Comparison of ENCODE assay signal across 19 cellular contexts in genomic region chr17:67458203-67458602, GRCh38.
DNase-seq lines count a peak whose midpoint lies in the region; ATAC-seq and TF ChIP-seq lines count a peak whose summit lies in the region.
"Had no signal": no experiment of that assay in that cellular context is flagged by ENCODE, and none has a peak within 500 bp of the region (broad histone marks: within the 10 kb centered on the region; RNA-seq: fewer than 3 reads in every experiment).

No MANE protein-coding gene starts in this region.

- 93 to 99% (median 98%) methylated on average over 2 of the region's 2 CpGs for WGBS in adrenal gland, 4 donors

- peaks cover 6% of the 10 kb centered on the region for H3K9me3 ChIP-seq in CD4-positive, alpha-beta T cell (ENCODE audit: control insufficient read depth, low read length)
- H3K9me3 ChIP-seq in adrenal gland (replicated peaks in 1 of 3) = peaks cover 0 to 6% (median 0%) of the 10 kb centered on the region in 3 donors

- TF ChIP-seq CTCF in CD4-positive, alpha-beta T cell (IDR thresholded peaks at IDR 0.05) = no peak
- TF ChIP-seq CTCF in adrenal gland (IDR thresholded peaks at IDR 0.05) = no peak

- ATAC-seq in activated T-cell treated with anti-CD3 and anti-CD28 coated beads, Interleukin-2, amount 50 U/mL, for 72 hours (replicated peaks in 1 of 2) = no peak
- ATAC-seq in CD4-positive, alpha-beta T cell (ENCODE audit: poor library complexity) = no peak
- no peak for ATAC-seq in activated T-helper 17 cell treated with anti-CD3 and anti-CD28 coated beads, Interleukin-2, amount 50 U/mL, for 72 hours (replicated peaks)
- ATAC-seq in natural killer cell treated with Interleukin-12 subunit alpha and Interleukin-12 subunit beta and Interleukin-15 and Interleukin-18, amount 100 ng/mL, for 72 hours = no peak
- ATAC-seq in left lobe of liver = no peak

- H3K4me1 Mint-ChIP-seq in activated T-cell treated with anti-CD3 and anti-CD28 coated beads, Interleukin-2, amount 50 U/mL, for 72 hours (ENCODE audit: low read depth) = peaks cover 51% of the 10 kb centered on the region
- H3K4me1 Mint-ChIP-seq in CD4-positive, alpha-beta T cell (ENCODE audit: low read depth) = peaks cover 77% of the 10 kb centered on the region
- H3K4me1 Mint-ChIP-seq in activated T-helper 17 cell treated with anti-CD3 and anti-CD28 coated beads, Interleukin-2, amount 50 U/mL, for 72 hours = peaks cover 44% of the 10 kb centered on the region
- H3K4me1 Mint-ChIP-seq in natural killer cell treated with Interleukin-12 subunit alpha and Interleukin-12 subunit beta and Interleukin-15 and Interleukin-18, amount 100 ng/mL, for 72 hours (ENCODE audit: low read depth in 2 of 2) = peaks cover 45 to 69% of the 10 kb centered on the region in 2 donors

- no peaks in the 10 kb centered on the region for H3K27me3 ChIP-seq in CD4-positive, alpha-beta T cell (ENCODE audit: control insufficient read depth, insufficient read depth, low read length)
- H3K27me3 ChIP-seq in adrenal gland = no peaks in the 10 kb centered on the region
- H3K27me3 ChIP-seq: MG63 had no signal

- peaks cover 8 to 10% of the 10 kb centered on the region in 2 donors for H3K9me3 Mint-ChIP-seq in activated T-cell treated with anti-CD3 and anti-CD28 coated beads, Interleukin-2, amount 50 U/mL, for 72 hours
- peaks cover 5% of the 10 kb centered on the region for H3K9me3 Mint-ChIP-seq in CD4-positive, alpha-beta T cell
- H3K9me3 Mint-ChIP-seq in activated T-helper 17 cell treated with anti-CD3 and anti-CD28 coated beads, Interleukin-2, amount 50 U/mL, for 72 hours = peaks cover 9% of the 10 kb centered on the region
- peaks cover 5% of the 10 kb centered on the region for H3K9me3 Mint-ChIP-seq in natural killer cell treated with Interleukin-12 subunit alpha and Interleukin-12 subunit beta and Interleukin-15 and Interleukin-18, amount 100 ng/mL, for 72 hours

- H3K27ac ChIP-seq in CD4-positive, alpha-beta T cell (ENCODE audit: low read depth, low read length) = no peak overlapping the region
- no peak overlapping the region for H3K27ac ChIP-seq in adrenal gland
- H3K27ac ChIP-seq: C4-2B, PC-9 had no signal

- peaks cover 11 to 21% of the 10 kb centered on the region in 2 donors for H3K36me3 Mint-ChIP-seq in activated T-cell treated with anti-CD3 and anti-CD28 coated beads, Interleukin-2, amount 50 U/mL, for 72 hours (ENCODE audit: insufficient read depth in 2 of 2)
- H3K36me3 Mint-ChIP-seq in CD4-positive, alpha-beta T cell (ENCODE audit: low read depth) = peaks cover 42% of the 10 kb centered on the region
- H3K36me3 Mint-ChIP-seq in activated T-helper 17 cell treated with anti-CD3 and anti-CD28 coated beads, Interleukin-2, amount 50 U/mL, for 72 hours (ENCODE audit: low read depth) = peaks cover 9% of the 10 kb centered on the region
- H3K36me3 Mint-ChIP-seq in natural killer cell treated with Interleukin-12 subunit alpha and Interleukin-12 subunit beta and Interleukin-15 and Interleukin-18, amount 100 ng/mL, for 72 hours = peaks cover 22% of the 10 kb centered on the region

- no peaks in the 10 kb centered on the region for H3K36me3 ChIP-seq in adrenal gland (replicated peaks in 1 of 2)
- H3K36me3 ChIP-seq: HAP-1, MG63 had no signal

- DNase-seq in activated T-cell treated with anti-CD3 and anti-CD28 coated beads, Interleukin-2, amount 50 U/mL, for 72 hours = no peak
- DNase-seq in activated T-cell treated with anti-CD3 and anti-CD28 coated beads, Interleukin-2, amount 50 U/mL, for 1 hour = no peak
- no peak for DNase-seq in CD4-positive, alpha-beta T cell
- DNase-seq in natural killer cell treated with Interleukin-12 subunit alpha and Interleukin-12 subunit beta and Interleukin-15 and Interleukin-18, amount 100 ng/mL, for 72 hours (ENCODE audit: low spot score) = no peak
- DNase-seq in adrenal gland = no peak
- no peak for DNase-seq in left lobe of liver (ENCODE audit: low spot score)
- DNase-seq in islet precursor cell = no peak
- DNase-seq: Calu3, DMS79, MG63, NCI-H1092, NCI-H146, NCI-H2107, NCI-H2227 treated with DMSO at 0.1 percent for 48 hours, NCI-H524, PC-9 had no signal

- H3K4me1 ChIP-seq in adrenal gland (replicated peaks in 1 of 2) = no peaks in the 10 kb centered on the region
- H3K4me1 ChIP-seq: HAP-1 had no signal

- peak overlapping the region; percentile 8 for H3K27ac Mint-ChIP-seq in activated T-cell treated with anti-CD3 and anti-CD28 coated beads, Interleukin-2, amount 50 U/mL, for 72 hours
- peak overlapping the region; percentile 61 for H3K27ac Mint-ChIP-seq in CD4-positive, alpha-beta T cell
- peak overlapping the region; percentile 1 for H3K27ac Mint-ChIP-seq in activated T-helper 17 cell treated with anti-CD3 and anti-CD28 coated beads, Interleukin-2, amount 50 U/mL, for 72 hours
- peak overlapping the region; percentile 76 to 86 for H3K27ac Mint-ChIP-seq in natural killer cell treated with Interleukin-12 subunit alpha and Interleukin-12 subunit beta and Interleukin-15 and Interleukin-18, amount 100 ng/mL, for 72 hours

- H3K4me3 Mint-ChIP-seq in activated T-cell treated with anti-CD3 and anti-CD28 coated beads, Interleukin-2, amount 50 U/mL, for 72 hours = no peak overlapping the region
- peak overlapping the region; percentile 40 for H3K4me3 Mint-ChIP-seq in CD4-positive, alpha-beta T cell
- H3K4me3 Mint-ChIP-seq in activated T-helper 17 cell treated with anti-CD3 and anti-CD28 coated beads, Interleukin-2, amount 50 U/mL, for 72 hours = no peak overlapping the region
- H3K4me3 Mint-ChIP-seq in natural killer cell treated with Interleukin-12 subunit alpha and Interleukin-12 subunit beta and Interleukin-15 and Interleukin-18, amount 100 ng/mL, for 72 hours = no peak overlapping the region

- no peak for TF ChIP-seq POLR2A in adrenal gland (IDR thresholded peaks at IDR 0.05)

- CTCF ChIA-PET in CD4-positive, alpha-beta T cell (lab: Charles Lee) = interaction anchor here (1.2 kb wide), 1 partner anchor 17 kb away, joined by 4 read pairs; no protein-coding TSS in a partner anchor

- intact Hi-C loops in CD4-positive, alpha-beta T cell (cut with DNase I, micrococcal nuclease) = loop anchor here in 1 of 2 experiments (2.0 kb wide), 1 partner anchor 15 kb away; no protein-coding TSS in a partner anchor
- intact Hi-C loops in adrenal gland (cut with DNase I) = no loop called here

- no peaks in the 10 kb centered on the region for H3K27me3 Mint-ChIP-seq in activated T-cell treated with anti-CD3 and anti-CD28 coated beads, Interleukin-2, amount 50 U/mL, for 72 hours (ENCODE audit: low read depth)
- no peaks in the 10 kb centered on the region for H3K27me3 Mint-ChIP-seq in CD4-positive, alpha-beta T cell
- no peaks in the 10 kb centered on the region for H3K27me3 Mint-ChIP-seq in activated T-helper 17 cell treated with anti-CD3 and anti-CD28 coated beads, Interleukin-2, amount 50 U/mL, for 72 hours
- H3K27me3 Mint-ChIP-seq in natural killer cell treated with Interleukin-12 subunit alpha and Interleukin-12 subunit beta and Interleukin-15 and Interleukin-18, amount 100 ng/mL, for 72 hours = no peaks in the 10 kb centered on the region

- POLR2A ChIA-PET in CD4-positive, alpha-beta T cell (lab: Charles Lee) = interaction anchor here (0.6 kb wide), 1 partner anchor 1297 kb away, joined by 3 read pairs; no protein-coding TSS in a partner anchor

- H3K4me3 ChIP-seq in adrenal gland = no peak overlapping the region
- H3K4me3 ChIP-seq: HAP-1, MG63, PC-9 had no signal

Comparison
In these comparisons a context has a peak if more than half of its experiments do, and no peak if none do; other contexts are left out.
1. H3K27ac Mint-ChIP-seq: peak in every context shown above with its lines; median percentile 81 in natural killer cell treated with Interleukin-12 subunit alpha and Interleukin-12 subunit beta and Interleukin-15 and Interleukin-18, amount 100 ng/mL, for 72 hours; 61 in CD4-positive, alpha-beta T cell; 8 in activated T-cell treated with anti-CD3 and anti-CD28 coated beads, Interleukin-2, amount 50 U/mL, for 72 hours; 1 in activated T-helper 17 cell treated with anti-CD3 and anti-CD28 coated beads, Interleukin-2, amount 50 U/mL, for 72 hours.